ENCODE assay signal across 11 cellular contexts in the genomic region with DNA sequence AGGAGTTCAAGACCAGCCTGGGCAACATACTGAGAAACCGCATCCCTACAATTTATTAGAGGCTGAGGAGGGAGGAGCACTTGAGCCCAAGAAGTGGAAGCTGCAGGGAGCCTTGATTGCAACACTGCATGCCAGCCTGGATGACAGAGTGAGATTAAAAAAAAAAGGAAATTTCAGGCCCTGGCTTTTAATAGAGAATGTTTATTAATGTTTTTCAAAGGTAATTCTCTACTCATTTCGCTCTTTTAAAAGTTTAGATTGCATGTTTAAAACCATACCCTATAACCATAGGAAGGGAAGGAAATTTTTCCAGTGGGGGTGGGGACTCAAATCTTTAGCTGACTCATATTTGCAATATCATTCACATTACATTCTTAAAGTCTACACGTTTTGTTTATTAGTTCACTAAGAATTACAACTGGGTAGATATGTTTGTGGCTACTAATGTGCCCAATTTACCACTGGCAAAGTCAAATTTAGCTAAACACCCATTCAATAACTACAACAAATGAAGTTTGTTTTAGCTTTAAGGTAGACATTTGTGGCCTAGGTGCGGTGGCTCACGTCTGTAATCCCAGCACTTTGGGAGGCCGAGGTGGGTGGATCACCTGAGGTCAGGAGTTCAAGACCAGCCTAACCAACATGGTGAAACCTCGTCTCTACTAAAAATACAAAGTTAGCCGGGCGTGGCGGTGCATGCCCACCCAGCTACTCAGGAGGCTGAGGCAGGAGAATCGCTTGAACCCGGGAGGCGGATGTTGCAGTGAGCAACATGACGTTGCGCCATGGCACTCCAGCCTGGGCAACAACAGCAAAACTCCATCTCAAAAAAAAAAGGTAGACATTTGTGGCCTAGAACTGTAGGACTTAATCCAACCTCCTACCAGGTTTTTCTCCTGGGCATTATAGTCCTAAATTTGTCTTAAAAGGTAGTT. TPM values are rescaled to one million over a fixed set of nuclear protein-coding genes. Genes with fewer than 3 reads are reported as not detected.
DNase-seq lines count a peak whose midpoint lies in the region; ATAC-seq and TF ChIP-seq lines count a peak whose summit lies in the region.
"Had no signal": no experiment of that assay in that cellular context is flagged by ENCODE, and none has a peak within 500 bp of the region (broad histone marks: within the 10 kb centered on the region; RNA-seq: fewer than 3 reads in every experiment).

No MANE protein-coding gene starts in this region.

- ATAC-seq in GM23338 (no peak), GM21825 (IDR thresholded peaks at IDR 0.05; ENCODE audit: unreplicated experiment) (no peak)

- H4K20me1 ChIP-seq in GM23338 (replicated peaks; ENCODE audit: insufficient read depth) = peaks cover 59% of the 10 kb centered on the region

- 0 out of 2 replicates have a peak, but pooled peaks cover 5% of the 10 kb centered on the region for H3F3A ChIP-seq in GM23338 (replicated peaks; ENCODE audit: low read depth)

- H3K4me3 ChIP-seq in ACC112 (ENCODE audit: low read depth, low read length) (peak overlapping the region; percentile 8; the same call in 1 of the 2 replicates), GM23338 (no peak overlapping the region), fibroblast of pulmonary artery (replicated peaks; ENCODE audit: low read depth, low read length) (no peak overlapping the region)
- H3K4me3 ChIP-seq: tibial nerve had no signal

- no peak for TF ChIP-seq CTCF in GM23338 (conservative IDR thresholded peaks at IDR 0.05; ENCODE audit: low read depth in 2 of 2)
- TF ChIP-seq CTCF in fibroblast of pulmonary artery (IDR thresholded peaks at IDR 0.05; ENCODE audit: low read length, missing control alignments) = no peak

- no peaks in the 10 kb centered on the region for H3K9me3 Mint-ChIP-seq in GM23338

- H3K9me2 ChIP-seq in GM23338 (ENCODE audit: insufficient read depth) = no peaks in the 10 kb centered on the region

- peak overlapping the region; percentile 89; the same call in 1 of the 2 replicates for H3K4me2 ChIP-seq in GM23338

- peaks cover 48% of the 10 kb centered on the region for H3K4me1 Mint-ChIP-seq in GM23338

- peak overlapping the region; percentile 70 for H3K27ac ChIP-seq in ACC112 (ENCODE audit: low read depth, low read length)
- H3K27ac ChIP-seq in GM23338 (ENCODE audit: low read depth) = peak overlapping the region; percentile 16; the same call in 1 of the 2 replicates
- H3K27ac ChIP-seq: tibial nerve had no signal

- H3K4me1 ChIP-seq in ACC112 (ENCODE audit: control insufficient read depth, insufficient read depth, low read length, unreplicated experiment) (peaks cover 43% of the 10 kb centered on the region), GM23338 (ENCODE audit: insufficient read depth) (peaks cover 50% of the 10 kb centered on the region)

- H3K79me2 ChIP-seq in ACC112 (ENCODE audit: control insufficient read depth, insufficient read depth, low read length, unreplicated experiment) (peaks cover 98% of the 10 kb centered on the region), GM23338 (replicated peaks; ENCODE audit: insufficient read depth) (peaks cover 97% of the 10 kb centered on the region)

- no peaks in the 10 kb centered on the region for H3K27me3 Mint-ChIP-seq in GM23338 (ENCODE audit: insufficient read depth, low read depth, poor library complexity)

- H3K36me3 ChIP-seq in ACC112 (ENCODE audit: insufficient read depth, low read length) (no peaks in the 10 kb centered on the region), GM23338 (ENCODE audit: insufficient read depth) (no peaks in the 10 kb centered on the region)

- DNase-seq in GM23338 (ENCODE audit: low spot score) = peak; percentile 31
- DNase-seq in SW 1271 (lab: John Stamatoyannopoulos, UW) = peak; percentile 3 to 19
- DNase-seq in fibroblast of pulmonary artery (ENCODE audit: low read depth) = peak; percentile 65
- no peak for DNase-seq in NAMALWA (ENCODE audit: low spot score)
- no peak for DNase-seq in cortex of kidney (lab: John Stamatoyannopoulos, UW)
- no peak for DNase-seq in foreskin melanocyte
- DNase-seq: endodermal cell had no signal

- peak overlapping the region; percentile 31; the same call in 1 of the 3 replicates for H3K4me3 Mint-ChIP-seq in GM23338
- H3K4me3 Mint-ChIP-seq: endodermal cell had no signal

- H2AFZ ChIP-seq in ACC112 (ENCODE audit: low read length, unreplicated experiment) (no peak overlapping the region), GM23338 (no peak overlapping the region)

- peaks cover 16% of the 10 kb centered on the region for H3K36me3 Mint-ChIP-seq in GM23338 (ENCODE audit: low read depth)

- H3K27me3 ChIP-seq in ACC112 (ENCODE audit: insufficient read depth, low read length) (no peaks in the 10 kb centered on the region), GM23338 (ENCODE audit: insufficient read depth) (no peaks in the 10 kb centered on the region)
- H3K27me3 ChIP-seq: tibial nerve had no signal

- H3K27ac Mint-ChIP-seq in GM23338 = peak overlapping the region; percentile 19; the same call in 1 of the 2 replicates

TF ChIP-seq in GM23338, 12 proteins besides CTCF, POLR2A, EP300 and RAD21 (continues in another document):
- TF ChIP-seq EZH2 (IDR thresholded peaks at IDR 0.05; ENCODE audit: low read depth, unreplicated experiment) = no peak
- TF ChIP-seq NANOG (IDR thresholded peaks at IDR 0.05; ENCODE audit: borderline replicate concordance) = no peak
- TF ChIP-seq POLR2AphosphoS5 (IDR thresholded peaks at IDR 0.05; ENCODE audit: low read depth) = no peak
- TF ChIP-seq STAT1 (IDR thresholded peaks at IDR 0.05; ENCODE audit: unreplicated experiment) = no peak
- no peak for TF ChIP-seq ZNF114 (CRISPR knock-in tag; IDR thresholded peaks at IDR 0.05)
- no peak for TF ChIP-seq CREB1 (CRISPR knock-in tag; IDR thresholded peaks at IDR 0.05; ENCODE audit: low read depth)
- TF ChIP-seq, protein P1, sequence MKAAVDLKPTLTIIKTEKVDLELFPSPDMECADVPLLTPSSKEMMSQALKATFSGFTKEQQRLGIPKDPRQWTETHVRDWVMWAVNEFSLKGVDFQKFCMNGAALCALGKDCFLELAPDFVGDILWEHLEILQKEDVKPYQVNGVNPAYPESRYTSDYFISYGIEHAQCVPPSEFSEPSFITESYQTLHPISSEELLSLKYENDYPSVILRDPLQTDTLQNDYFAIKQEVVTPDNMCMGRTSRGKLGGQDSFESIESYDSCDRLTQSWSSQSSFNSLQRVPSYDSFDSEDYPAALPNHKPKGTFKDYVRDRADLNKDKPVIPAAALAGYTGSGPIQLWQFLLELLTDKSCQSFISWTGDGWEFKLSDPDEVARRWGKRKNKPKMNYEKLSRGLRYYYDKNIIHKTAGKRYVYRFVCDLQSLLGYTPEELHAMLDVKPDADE (IDR thresholded peaks at IDR 0.05) = no peak
- TF ChIP-seq, protein P2, sequence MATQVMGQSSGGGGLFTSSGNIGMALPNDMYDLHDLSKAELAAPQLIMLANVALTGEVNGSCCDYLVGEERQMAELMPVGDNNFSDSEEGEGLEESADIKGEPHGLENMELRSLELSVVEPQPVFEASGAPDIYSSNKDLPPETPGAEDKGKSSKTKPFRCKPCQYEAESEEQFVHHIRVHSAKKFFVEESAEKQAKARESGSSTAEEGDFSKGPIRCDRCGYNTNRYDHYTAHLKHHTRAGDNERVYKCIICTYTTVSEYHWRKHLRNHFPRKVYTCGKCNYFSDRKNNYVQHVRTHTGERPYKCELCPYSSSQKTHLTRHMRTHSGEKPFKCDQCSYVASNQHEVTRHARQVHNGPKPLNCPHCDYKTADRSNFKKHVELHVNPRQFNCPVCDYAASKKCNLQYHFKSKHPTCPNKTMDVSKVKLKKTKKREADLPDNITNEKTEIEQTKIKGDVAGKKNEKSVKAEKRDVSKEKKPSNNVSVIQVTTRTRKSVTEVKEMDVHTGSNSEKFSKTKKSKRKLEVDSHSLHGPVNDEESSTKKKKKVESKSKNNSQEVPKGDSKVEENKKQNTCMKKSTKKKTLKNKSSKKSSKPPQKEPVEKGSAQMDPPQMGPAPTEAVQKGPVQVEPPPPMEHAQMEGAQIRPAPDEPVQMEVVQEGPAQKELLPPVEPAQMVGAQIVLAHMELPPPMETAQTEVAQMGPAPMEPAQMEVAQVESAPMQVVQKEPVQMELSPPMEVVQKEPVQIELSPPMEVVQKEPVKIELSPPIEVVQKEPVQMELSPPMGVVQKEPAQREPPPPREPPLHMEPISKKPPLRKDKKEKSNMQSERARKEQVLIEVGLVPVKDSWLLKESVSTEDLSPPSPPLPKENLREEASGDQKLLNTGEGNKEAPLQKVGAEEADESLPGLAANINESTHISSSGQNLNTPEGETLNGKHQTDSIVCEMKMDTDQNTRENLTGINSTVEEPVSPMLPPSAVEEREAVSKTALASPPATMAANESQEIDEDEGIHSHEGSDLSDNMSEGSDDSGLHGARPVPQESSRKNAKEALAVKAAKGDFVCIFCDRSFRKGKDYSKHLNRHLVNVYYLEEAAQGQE (IDR thresholded peaks at IDR 0.05; ENCODE audit: unreplicated experiment) = no peak
- TF ChIP-seq JUNB (IDR thresholded peaks at IDR 0.05; ENCODE audit: unreplicated experiment) = no peak
- no peak for TF ChIP-seq ZNF331 (CRISPR knock-in tag; IDR thresholded peaks at IDR 0.05; ENCODE audit: low read depth)

RNA-seq across cellular contexts. Expression of a gene that starts 5.0 kb away (rescaled TPM):
- total RNA-seq in GM23338 (2014; rRNA removed; shearing (Covaris generic)) = 186 and 202 TPM in 2 replicates
- polyA plus RNA-seq in GM23338 (2016; fragmentation: Nextera tagmentation; extraction: Ambion mirVana) = 150 and 175 TPM in 2 replicates

RNA-seq across cellular contexts. Expression of a gene that starts 7.5 kb away (rescaled TPM):
- 7.2 TPM in 1 of 2 replicates, not detected in the other for total RNA-seq in GM23338 (2014; rRNA removed; shearing (Covaris generic))
- polyA plus RNA-seq in GM23338 (2016; fragmentation: Nextera tagmentation; extraction: Ambion mirVana) = 28.1 and 28.7 TPM in 2 replicates
- total RNA-seq: LHCN-M2, tibial nerve had no signal

Comparison
In these comparisons a context has a peak if more than half of its experiments do, and no peak if none do; other contexts are left out.
1. DNase-seq: peak in GM23338 (single experiment), SW 1271 (2 of 2) and fibroblast of pulmonary artery (single experiment); none in NAMALWA (single experiment), cortex of kidney (single experiment) and foreskin melanocyte (single experiment).